In genomic region chr10:120485946-120486345, GRCh38 we compare ENCODE assay signal across 26 cellular contexts. TPM values are rescaled to one million over a fixed set of nuclear protein-coding genes. Genes with fewer than 3 reads are reported as not detected.
"Had no signal": no experiment of that assay in that cellular context is flagged by ENCODE, and none has a peak within 500 bp of the region (broad histone marks: within the 10 kb centered on the region; RNA-seq: fewer than 3 reads in every experiment).

No MANE protein-coding gene starts in this region.

- H3K4me1 Mint-ChIP-seq: immature natural killer cell, memory B cell had no signal

- H3K4me3 Mint-ChIP-seq: dendritic cell treated with granulocyte-macrophage colony-stimulating factor and Interleukin-4, amounts not matched to agents 40 ng/mL and 50 ng/mL, for 4 days; immature natural killer cell; memory B cell had no signal

- H3K9me3 ChIP-seq: colonic mucosa, lower lobe of right lung had no signal

- H3K27me3 Mint-ChIP-seq: dendritic cell treated with granulocyte-macrophage colony-stimulating factor and Interleukin-4, amounts not matched to agents 40 ng/mL and 50 ng/mL, for 4 days had no signal

- H3K36me3 ChIP-seq: colonic mucosa, gastroesophageal sphincter, heart left ventricle, left lung, lower lobe of right lung had no signal

- H3K4me3 ChIP-seq: colonic mucosa, gastroesophageal sphincter, heart left ventricle, hepatocyte, left lung, lower lobe of right lung had no signal

- H3K27me3 ChIP-seq: colonic mucosa, foreskin keratinocyte, heart left ventricle, hepatocyte, left lung had no signal

- H3K4me1 ChIP-seq: colonic mucosa, foreskin keratinocyte, gastroesophageal sphincter, heart left ventricle, left lung, lower lobe of right lung had no signal

- H3K36me3 Mint-ChIP-seq: memory B cell had no signal

- H3K9me3 Mint-ChIP-seq: dendritic cell treated with granulocyte-macrophage colony-stimulating factor and Interleukin-4, amounts not matched to agents 40 ng/mL and 50 ng/mL, for 4 days had no signal

- DNase-seq: cerebellar nuclear complex; colonic mucosa; cortex of kidney; effector CD4-positive, alpha-beta T cell; effector memory CD4-positive, alpha-beta T cell; erythroblast; foreskin keratinocyte; heart left ventricle; hypothalamus; immature natural killer cell; islet precursor cell; kidney; kidney glomerular epithelial cell; left lung; left ventricle myocardium superior; lower lobe of right lung; mammary epithelial cell; midbrain had no signal

- H3K27ac ChIP-seq: colonic mucosa, epithelial cell of prostate, foreskin keratinocyte, gastroesophageal sphincter, heart left ventricle, hepatocyte, left lung, lower lobe of right lung had no signal

- H3K27ac Mint-ChIP-seq: dendritic cell treated with granulocyte-macrophage colony-stimulating factor and Interleukin-4, amounts not matched to agents 40 ng/mL and 50 ng/mL, for 4 days; immature natural killer cell; memory B cell had no signal

- ATAC-seq: esophagus mucosa, foreskin keratinocyte, gastroesophageal sphincter, heart left ventricle, left lung, left ventricle myocardium superior, lower lobe of right lung had no signal

RNA-seq across cellular contexts. Expression of gene PLPP4, which starts 28.9 kb away (rescaled TPM):
- total RNA-seq: dermis microvascular lymphatic vessel endothelial cell, esophagus mucosa, left ventricle myocardium superior, lower lobe of right lung, mononuclear cell had no signal
- polyA plus RNA-seq: heart left ventricle, immature natural killer cell had no signal
